In the genomic region with DNA sequence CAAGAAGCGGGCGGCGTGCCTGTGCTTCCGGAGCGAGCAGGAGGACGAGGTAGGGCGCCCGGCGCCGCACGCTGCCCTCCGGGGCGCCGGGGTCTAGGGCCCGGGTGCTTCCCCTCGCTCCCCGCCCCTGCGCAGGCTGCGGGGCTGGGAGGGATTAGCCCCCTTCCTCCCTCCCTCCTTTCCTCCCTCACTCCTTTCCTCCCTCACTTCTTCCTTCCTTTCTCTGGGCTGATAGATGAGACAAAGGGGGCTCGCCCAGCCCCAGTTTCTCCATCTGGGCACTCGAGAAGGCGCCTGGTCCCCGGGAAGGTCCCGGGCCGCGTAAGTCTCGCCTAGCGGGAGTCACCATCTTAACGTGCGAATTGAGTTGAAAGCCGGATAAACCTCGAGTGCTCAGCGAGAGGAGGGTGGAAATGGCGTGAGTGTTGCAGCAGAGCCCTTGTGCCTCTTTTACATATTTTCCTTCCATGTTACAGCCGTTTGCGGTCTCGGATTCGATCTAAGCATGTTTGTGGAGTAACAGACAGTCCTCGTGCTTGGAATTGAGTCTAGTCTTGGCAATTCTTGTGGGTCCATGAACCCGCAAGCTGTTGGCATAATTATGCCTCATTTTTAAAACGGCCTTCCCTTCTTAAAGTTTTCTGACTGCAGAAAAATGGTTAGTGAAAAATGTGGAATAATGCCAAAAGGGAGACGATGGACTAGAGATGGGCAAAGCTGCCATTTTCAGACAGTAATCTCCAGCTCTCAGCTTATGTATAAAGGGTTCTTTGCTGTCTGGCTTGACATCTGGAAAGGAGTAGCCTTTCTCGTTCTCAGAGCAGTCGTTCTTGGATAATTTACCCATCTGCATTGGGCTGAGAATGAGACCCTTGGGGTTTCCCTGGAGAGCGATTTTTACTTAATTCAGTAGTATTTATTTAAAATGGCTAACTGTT, we compare ENCODE assay signal across 8 cellular contexts. TPM values are rescaled to one million over a fixed set of nuclear protein-coding genes. Genes with fewer than 3 reads are reported as not detected.
DNase-seq lines count a peak whose midpoint lies in the region; ATAC-seq, FAIRE-seq and TF ChIP-seq lines count a peak whose summit lies in the region.

No MANE protein-coding gene starts in this region.

- H3K4me1 ChIP-seq in DOHH2 (ENCODE audit: control insufficient read depth, low read length) = peaks cover 34% of the 10 kb centered on the region
- peaks cover 0 to 75% (median 43%) of the 10 kb centered on the region in 9 donors for H3K4me1 ChIP-seq in heart right ventricle
- peaks cover 59% of the 10 kb centered on the region for H3K4me1 ChIP-seq in psoas muscle

- WGBS in heart right ventricle, 2 donors = 0% methylated on average over 34 to 45 of the region's 45 CpGs
- 0 to 1% (median 1%) methylated on average over 36 to 45 of the region's 45 CpGs for WGBS in psoas muscle, 3 donors

- TF ChIP-seq CTCF in DOHH2 (IDR thresholded peaks at IDR 0.05; ENCODE audit: low read depth, low read length, poor library complexity, severe bottlenecking) (no peak), heart right ventricle (IDR thresholded peaks at IDR 0.05) (no peak), psoas muscle (IDR thresholded peaks at IDR 0.05) (no peak)

- TF ChIP-seq RAD21 in Ishikawa (IDR thresholded peaks at IDR 0.05; ENCODE audit: low read depth) = no peak

- no peak for FAIRE-seq in urothelium cell line (lab: Jason Lieb, UNC)

- H3K27ac ChIP-seq in DOHH2 (ENCODE audit: low read depth, low read length) (peak overlapping the region; percentile 67), heart right ventricle (peak overlapping the region; percentile 85 to 97 (median 94)), psoas muscle (peak overlapping the region; percentile 92)

- H3K4me2 ChIP-seq in DOHH2 (ENCODE audit: low read length) = peak overlapping the region; percentile 79

- H3K4me3 ChIP-seq in DOHH2 (ENCODE audit: low read length) (peak overlapping the region; percentile 85), heart right ventricle (peak overlapping the region; percentile 77 to 93 (median 84)), psoas muscle (peak overlapping the region; percentile 78)

- TF ChIP-seq EP300 in Ishikawa (IDR thresholded peaks at IDR 0.05; ENCODE audit: borderline replicate concordance) = no peak

- H3K9me3 ChIP-seq in DOHH2 (ENCODE audit: control insufficient read depth, insufficient read depth, low read length) = no peaks in the 10 kb centered on the region
- no peaks in the 10 kb centered on the region for H3K9me3 ChIP-seq in heart right ventricle
- no peaks in the 10 kb centered on the region for H3K9me3 ChIP-seq in psoas muscle

- peaks cover 9% of the 10 kb centered on the region; the same call in 1 of the 2 replicates for H4K20me1 ChIP-seq in DOHH2 (ENCODE audit: control insufficient read depth, insufficient read depth, low read depth, low read length)

- H3K79me2 ChIP-seq in DOHH2 (ENCODE audit: control insufficient read depth, low read length) = peaks cover 54% of the 10 kb centered on the region

- DNase-seq in SK-N-DZ (ENCODE audit: low spot score) (peak; percentile 60), heart right ventricle (peak in 1 of 2 donors; percentile 36), psoas muscle (peak; percentile 36 to 62), urothelium cell line (ENCODE audit: low spot score) (peak; percentile 26)
- DNase-seq in activated naive CD4-positive, alpha-beta T cell treated with anti-CD3 and anti-CD28 coated beads, Interleukin-2, amount 50 U/mL, for 16 hours = peak; percentile 64

- H3K36me3 ChIP-seq in DOHH2 (ENCODE audit: control insufficient read depth, low read length) = peaks cover 8% of the 10 kb centered on the region
- H3K36me3 ChIP-seq in heart right ventricle = no peaks in the 10 kb centered on the region
- H3K36me3 ChIP-seq in psoas muscle (ENCODE audit: insufficient read depth in 1 of 2, low read depth in 1 of 2) = peaks cover 0 to 6% of the 10 kb centered on the region in 2 donors

- 0 out of 2 replicates have a peak, but pooled peaks cover 4% of the 10 kb centered on the region for H3F3A ChIP-seq in DOHH2 (ENCODE audit: control insufficient read depth, insufficient read depth)

- H3K27me3 ChIP-seq in DOHH2 (ENCODE audit: control insufficient read depth, low read length) = no peaks in the 10 kb centered on the region
- H3K27me3 ChIP-seq in heart right ventricle = no peaks in the 10 kb centered on the region
- H3K27me3 ChIP-seq in psoas muscle (ENCODE audit: insufficient read depth in 3 of 3, low read length in 2 of 3) = no peaks in the 10 kb centered on the region

- intact Hi-C loops in heart right ventricle (cut with DNase I) = loop anchor here in 5 of 10 donors (5.0 to 10.0 kb wide), 9 partner anchors 74 to 254 kb away; no protein-coding TSS in a partner anchor
- intact Hi-C loops in psoas muscle (cut with DNase I) = no loop called here

- no peaks in the 10 kb centered on the region for H3K9me2 ChIP-seq in DOHH2 (replicated peaks; ENCODE audit: control insufficient read depth, low read length)

- ATAC-seq in GM21529 (IDR thresholded peaks at IDR 0.05; ENCODE audit: unreplicated experiment) (peak; percentile 30), heart right ventricle (peak in 6 of 8 donors; percentile 1 to 10 (median 6)), psoas muscle (peak in 3 of 4 donors; percentile 8 to 19 (median 11))

TF ChIP-seq in Ishikawa, 13 proteins besides CTCF, POLR2A, EP300 and RAD21:
- 0 out of 2 replicates have a peak, but pooled peaks have one; percentile 31 for TF ChIP-seq ZBTB7A (IDR thresholded peaks at IDR 0.05; ENCODE audit: low read depth)
- no peak for TF ChIP-seq FOXM1 (IDR thresholded peaks at IDR 0.05; ENCODE audit: borderline replicate concordance, low read depth)
- peak; percentile 63; the same call in 1 of the 2 replicates for TF ChIP-seq YY1 (IDR thresholded peaks at IDR 0.05; ENCODE audit: low read depth)

RNA-seq across cellular contexts. Expression of a gene that starts 0.9 kb away (rescaled TPM):
- 22.7 and 23.1 TPM in 2 replicates for polyA plus RNA-seq in SK-N-DZ (2014; cell fraction: cytosol; rRNA removed)
- 7.5 and 8.7 TPM in 2 replicates for polyA plus RNA-seq in SK-N-DZ (2014; cell fraction: nucleus; rRNA removed)
- total RNA-seq in heart right ventricle (100 to 1,000 TPM; 171 to 663 (median 245) TPM), psoas muscle (100 to 1,000 TPM; 187 to 254 (median 211) TPM)
- polyA plus RNA-seq in heart right ventricle (100 to 1,000 TPM in 1 of 2 donors, 10 to 100 TPM in 1; 61.1 to 128 TPM), psoas muscle (100 to 1,000 TPM in 1 of 3 donors, 10 to 100 TPM in 2; 48.3 to 108 (median 76.1) TPM)
